In genomic region chr19:45431008-45431407, GRCh38 we compare ENCODE assay signal across 8 cellular contexts. TPM values are rescaled to one million over a fixed set of nuclear protein-coding genes. Genes with fewer than 3 reads are reported as not detected.
DNase-seq lines count a peak whose midpoint lies in the region; ATAC-seq, FAIRE-seq and TF ChIP-seq lines count a peak whose summit lies in the region.
"Not testable (repeated sequence)": the region's sequence is repeated elsewhere in the genome, so short reads cannot be mapped to it uniquely, and the experiment has no call there.

No MANE protein-coding gene starts in this region.

- H3K23ac ChIP-seq in IMR-90 (ENCODE audit: low read depth, low read length) = not testable (repeated sequence)

- not testable (repeated sequence) for H3K27me3 ChIP-seq in IMR-90 (ENCODE audit: control insufficient read depth, insufficient read depth, low read length)

- not testable (repeated sequence) for H2AK9ac ChIP-seq in IMR-90 (replicated peaks; ENCODE audit: low read depth, low read length, poor library complexity)

- H3K27ac ChIP-seq in A549 = not testable (repeated sequence)
- peak overlapping the region; percentile 66; the same call in 1 of the 2 replicates for H3K27ac ChIP-seq in IMR-90 (ENCODE audit: insufficient read depth, low read length)

- not testable (repeated sequence) for H3K9me1 ChIP-seq in IMR-90 (ENCODE audit: insufficient read depth, low read length)

- H3K9ac ChIP-seq in IMR-90 (ENCODE audit: low read depth, low read length) = not testable (repeated sequence)

- ATAC-seq in A549; IMR-90 (ENCODE audit: low read depth): not testable (repeated sequence)
- peak; percentile 36 for ATAC-seq in memory B cell (ENCODE audit: low read depth)

- H2BK120ac ChIP-seq in IMR-90 (ENCODE audit: low read depth, low read length) = peak overlapping the region; percentile 30; the same call in 1 of the 2 replicates

- peak overlapping the region; percentile 56; the same call in 1 of the 3 replicates for H2BK15ac ChIP-seq in IMR-90 (ENCODE audit: low read depth, low read length)

- not testable (repeated sequence) for H3K4me3 ChIP-seq in A549; IMR-90 (ENCODE audit: insufficient read depth, low read depth, low read length); cardiac fibroblast (replicated peaks in 1 of 2; ENCODE audit: low read depth in 2 of 2, low read length in 2 of 2)

- not testable (repeated sequence) for H3K36me3 Mint-ChIP-seq in memory B cell

- not testable (repeated sequence) for H4K91ac ChIP-seq in IMR-90 (ENCODE audit: insufficient read depth, low read depth, low read length)

- not testable (repeated sequence) for DNase-seq in A549 (ENCODE audit: low read depth in 1 of 2, low spot score in 1 of 2); memory B cell (ENCODE audit: low spot score in 2 of 2)
- DNase-seq in EH (ENCODE audit: low read depth) = peak; percentile 39
- DNase-seq in IMR-90 = peak; percentile 71
- DNase-seq in NOMO-1 treated with DMSO at 0.1 percent for 48 hours (lab: John Stamatoyannopoulos, UW; ENCODE audit: unreplicated experiment) = peak; percentile 84
- peak; percentile 74 for DNase-seq in SIG-M5 treated with dmso at 0.1 percent for 504 hours (lab: John Stamatoyannopoulos, UW; ENCODE audit: unreplicated experiment)
- peak; percentile 56 to 72 for DNase-seq in cardiac fibroblast (ENCODE audit: low read depth in 2 of 2)
- peak; percentile 86 for DNase-seq in fibroblast of peridontal ligament (ENCODE audit: extremely low read depth)

- not testable (repeated sequence) for H3K4me2 ChIP-seq in A549
- peak overlapping the region; percentile 20; the same call in 1 of the 2 replicates for H3K4me2 ChIP-seq in IMR-90 (ENCODE audit: low read depth, low read length)

- H3K79me1 ChIP-seq in IMR-90 (ENCODE audit: low read depth in 1 of 2, low read length in 2 of 2) = peaks cover 0 to 13% of the 10 kb centered on the region in 2 experiments; a peak in 2 of 4 replicates

- TF ChIP-seq CTCF in A549 (IDR thresholded peaks at IDR 0.05); IMR-90 (conservative IDR thresholded peaks at IDR 0.05; ENCODE audit: low read depth, low read length); cardiac fibroblast (IDR thresholded peaks at IDR 0.05; ENCODE audit: low read depth, low read length): not testable (repeated sequence)

- not testable (repeated sequence) for H3K27me3 Mint-ChIP-seq in memory B cell

- not testable (repeated sequence) for H4K20me1 ChIP-seq in IMR-90 (ENCODE audit: insufficient read depth, low read length)

- H3K18ac ChIP-seq in IMR-90 (ENCODE audit: low read depth, low read length) = peak overlapping the region; percentile 5; the same call in 1 of the 2 replicates

- FAIRE-seq in A549 (lab: Jason Lieb, UNC) = peak; percentile 49

- peak overlapping the region; percentile 51 for H2AFZ ChIP-seq in IMR-90 (replicated peaks; ENCODE audit: low read length, poor library complexity)

- not testable (repeated sequence) for H3K4me1 Mint-ChIP-seq in memory B cell

- not testable (repeated sequence) for TF ChIP-seq POLR2A in A549 (IDR thresholded peaks at IDR 0.05; ENCODE audit: low read length); IMR-90 (IDR thresholded peaks at IDR 0.05; ENCODE audit: low read depth, low read length)

- not testable (repeated sequence) for BruUV-seq in IMR-90 (replicated peaks; lab: Mats Ljungman, UMichigan)

- H3K36me3 ChIP-seq in IMR-90 (ENCODE audit: control insufficient read depth, insufficient read depth, low read length) = not testable (repeated sequence)

- CTCF ChIA-PET in A549 (lab: Yijun Ruan, JAX) (interaction anchor here (1.1 to 27.6 kb wide), 8 partner anchors 8 to 268 kb away, joined by 3 to 1883 read pairs (median 10); partner anchors contain the start of genes FOSB, PPM1N and RTN2), IMR-90 (lab: Yijun Ruan, JAX) (interaction anchor here (1.0 to 1.6 kb wide), 2 partner anchors 8 to 48 kb away, joined by 3 to 11 read pairs; no protein-coding TSS in a partner anchor)

- peaks cover 10% of the 10 kb centered on the region; the same call in 1 of the 3 replicates for H3K4me1 ChIP-seq in A549
- H3K4me1 ChIP-seq in IMR-90 (ENCODE audit: control insufficient read depth, insufficient read depth, low read length) = not testable (repeated sequence)

- H3K4ac ChIP-seq in IMR-90 (ENCODE audit: low read depth, low read length) = peak overlapping the region; percentile 24; the same call in 1 of the 2 replicates

- not testable (repeated sequence) for H3K9me3 ChIP-seq in A549; IMR-90 (ENCODE audit: control insufficient read depth, insufficient read depth, low read length)

- not testable (repeated sequence) for H3K4me3 Mint-ChIP-seq in memory B cell

- H3K9me3 Mint-ChIP-seq in memory B cell = not testable (repeated sequence)

- not testable (repeated sequence) for H4K5ac ChIP-seq in IMR-90 (ENCODE audit: low read depth, low read length)

- not testable (repeated sequence) for H3K27ac Mint-ChIP-seq in memory B cell

- not testable (repeated sequence) for H2BK20ac ChIP-seq in IMR-90 (ENCODE audit: low read depth, low read length)

- in situ Hi-C loops in IMR-90 (cut with MboI; ENCODE audit: low sequenced_read_pairs) = not testable (repeated sequence)

- H3K14ac ChIP-seq in IMR-90 (replicated peaks; ENCODE audit: low read depth, low read length) = peak overlapping the region; percentile 17; the same call in 1 of the 2 replicates

- dilution Hi-C loops in IMR-90 (cut with HindIII; ENCODE audit: low sequenced_read_pairs, unreplicated experiment) = not testable (repeated sequence)

- WGBS in A549 (ENCODE audit: missing lambda C conversion rate) = 59% methylated on average over 9 of the region's 9 CpGs
- WGBS in IMR-90 (ENCODE audit: extremely low coverage in 2 of 2, insufficient read length in 1 of 2), 2 experiments = 67% methylated on average over 3 of the region's 9 CpGs; no CpG with 5 or more reads in 1 of the 2 experiments

- TF ChIP-seq RAD21 in A549 (conservative IDR thresholded peaks at IDR 0.05 in 1 of 2, IDR thresholded peaks at IDR 0.05 in 1 of 2); IMR-90 (IDR thresholded peaks at IDR 0.05; ENCODE audit: low read length): not testable (repeated sequence)

- intact Hi-C loops in IMR-90 (cut with micrococcal nuclease) = not testable (repeated sequence)

- not testable (repeated sequence) for TF ChIP-seq EP300 in A549 (IDR thresholded peaks at IDR 0.05)

- H3K56ac ChIP-seq in IMR-90 (ENCODE audit: extremely low read depth, insufficient read depth, low read length) = not testable (repeated sequence)

- peak overlapping the region in 1 of 2 experiments; percentile 79; a peak in 1 of 4 replicates for H4K8ac ChIP-seq in IMR-90 (ENCODE audit: low read depth in 2 of 2, low read length in 2 of 2)

- POLR2A ChIA-PET in A549 (lab: Yijun Ruan, JAX) = interaction anchor here (0.7 to 0.8 kb wide), 2 partner anchors 47 to 64 kb away, joined by 3 read pairs; no protein-coding TSS in a partner anchor
- POLR2A ChIA-PET in IMR-90 (lab: Charles Lee; ENCODE audit: unreplicated experiment) = not testable (repeated sequence)

- peak overlapping the region; percentile 71; the same call in 1 of the 2 replicates for H2AK5ac ChIP-seq in IMR-90 (ENCODE audit: low read depth, low read length)

- H2BK5ac ChIP-seq in IMR-90 (ENCODE audit: low read depth, low read length, poor library complexity, severe bottlenecking) = not testable (repeated sequence)

RNA-seq across cellular contexts. Expression of gene ERCC1, which starts 7.3 kb away (rescaled TPM):
- 81.7 and 109 TPM in 2 replicates for polyA plus RNA-seq in A549 (2011; rRNA removed)
- 165 and 195 TPM in 2 replicates for polyA plus RNA-seq in A549 (2012; cell fraction: cytosol; rRNA removed)
- 178 and 201 TPM in 2 replicates for polyA plus RNA-seq in A549 (2012; cell fraction: nucleus; rRNA removed)
- 89.7 to 97.6 TPM (median 93.0 TPM) in 3 replicates for polyA plus RNA-seq in A549 (2017; fragmentation: RNase III; extraction: RNeasy Plus Mini Kit Qiagen cat#74134 plus additional on column Dnase treatment)
- polyA minus RNA-seq in A549 (2011; rRNA and poly(A)+ RNA removed) = 175 and 210 TPM in 2 replicates
- total RNA-seq in IMR-90 (2012; rRNA removed) = 76.9 and 84.2 TPM in 2 replicates
- polyA plus RNA-seq in IMR-90 (2012; rRNA removed) = 132 and 153 TPM in 2 replicates
- polyA plus RNA-seq in IMR-90 (2012; cell fraction: cytosol; rRNA removed) = 113 and 118 TPM in 2 replicates
- 152 and 183 TPM in 2 replicates for polyA plus RNA-seq in IMR-90 (2012; cell fraction: nucleus; rRNA removed; ENCODE audit: low replicate concordance)

RNA-seq across cellular contexts. Expression of gene POLR1G, which starts 24.6 kb away (rescaled TPM):
- polyA plus RNA-seq in A549 (2011; rRNA removed) (11.7 and 15.1 TPM in 2 replicates), A549 (2017; fragmentation: RNase III; extraction: RNeasy Plus Mini Kit Qiagen cat#74134 plus additional on column Dnase treatment) (28.2 to 34.0 TPM (median 31.2 TPM) in 3 replicates), IMR-90 (2012; rRNA removed) (8.0 and 8.8 TPM in 2 replicates)
- polyA plus RNA-seq in A549 (2012; cell fraction: cytosol; rRNA removed) = 22.5 and 22.8 TPM in 2 replicates
- polyA plus RNA-seq in A549 (2012; cell fraction: nucleus; rRNA removed) = 17.7 and 21.5 TPM in 2 replicates
- polyA minus RNA-seq in A549 (2011; rRNA and poly(A)+ RNA removed) = 7.0 and 9.0 TPM in 2 replicates
- total RNA-seq in IMR-90 (2012; rRNA removed) = 10.3 and 12.5 TPM in 2 replicates
- 3.3 and 3.9 TPM in 2 replicates for polyA plus RNA-seq in IMR-90 (2012; cell fraction: cytosol; rRNA removed)
- 2.0 and 2.1 TPM in 2 replicates for polyA plus RNA-seq in IMR-90 (2012; cell fraction: nucleus; rRNA removed; ENCODE audit: low replicate concordance)

RNA-seq across cellular contexts. Expression of gene PPP1R13L, which starts 26.1 kb away (rescaled TPM):
- polyA plus RNA-seq in A549 (2011; rRNA removed) (3.2 and 5.7 TPM in 2 replicates), A549 (2017; fragmentation: RNase III; extraction: RNeasy Plus Mini Kit Qiagen cat#74134 plus additional on column Dnase treatment) (18.9 to 23.2 TPM (median 20.9 TPM) in 3 replicates), IMR-90 (2012; rRNA removed) (11.6 and 13.3 TPM in 2 replicates)
- polyA plus RNA-seq in A549 (2012; cell fraction: cytosol; rRNA removed) = 12.6 and 19.2 TPM in 2 replicates
- 33.8 and 53.7 TPM in 2 replicates for polyA plus RNA-seq in A549 (2012; cell fraction: nucleus; rRNA removed)
- polyA minus RNA-seq in A549 (2011; rRNA and poly(A)+ RNA removed) = 5.7 and 7.2 TPM in 2 replicates
- 0.56 and 3.0 TPM in 2 replicates for total RNA-seq in IMR-90 (2012; rRNA removed)
- 11.6 and 19.4 TPM in 2 replicates for polyA plus RNA-seq in IMR-90 (2012; cell fraction: cytosol; rRNA removed)
- polyA plus RNA-seq in IMR-90 (2012; cell fraction: nucleus; rRNA removed; ENCODE audit: low replicate concordance) = 24.0 and 44.8 TPM in 2 replicates

RNA-seq across cellular contexts. Expression of gene FOSB, which starts 36.8 kb away (rescaled TPM):
- polyA plus RNA-seq in A549 (2011; rRNA removed) = 27.9 and 48.8 TPM in 2 replicates
- polyA plus RNA-seq in A549 (2012; cell fraction: cytosol; rRNA removed) = 90.2 and 102 TPM in 2 replicates
- polyA plus RNA-seq in A549 (2012; cell fraction: nucleus; rRNA removed) = 424 and 553 TPM in 2 replicates
- 0.57 to 0.65 TPM (median 0.58 TPM) in 3 replicates for polyA plus RNA-seq in A549 (2017; fragmentation: RNase III; extraction: RNeasy Plus Mini Kit Qiagen cat#74134 plus additional on column Dnase treatment)
- polyA minus RNA-seq in A549 (2011; rRNA and poly(A)+ RNA removed) = 82.7 and 141 TPM in 2 replicates
- total RNA-seq in IMR-90 (2012; rRNA removed) = 11.1 and 31.9 TPM in 2 replicates
- polyA plus RNA-seq in IMR-90 (2012; rRNA removed) = 15.6 and 60.1 TPM in 2 replicates
- polyA plus RNA-seq in IMR-90 (2012; cell fraction: cytosol; rRNA removed) = 52.4 and 90.3 TPM in 2 replicates
- polyA plus RNA-seq in IMR-90 (2012; cell fraction: nucleus; rRNA removed; ENCODE audit: low replicate concordance) = 982 and 1,348 TPM in 2 replicates
